ENCODE assay signal across 9 cellular contexts in the genomic region with DNA sequence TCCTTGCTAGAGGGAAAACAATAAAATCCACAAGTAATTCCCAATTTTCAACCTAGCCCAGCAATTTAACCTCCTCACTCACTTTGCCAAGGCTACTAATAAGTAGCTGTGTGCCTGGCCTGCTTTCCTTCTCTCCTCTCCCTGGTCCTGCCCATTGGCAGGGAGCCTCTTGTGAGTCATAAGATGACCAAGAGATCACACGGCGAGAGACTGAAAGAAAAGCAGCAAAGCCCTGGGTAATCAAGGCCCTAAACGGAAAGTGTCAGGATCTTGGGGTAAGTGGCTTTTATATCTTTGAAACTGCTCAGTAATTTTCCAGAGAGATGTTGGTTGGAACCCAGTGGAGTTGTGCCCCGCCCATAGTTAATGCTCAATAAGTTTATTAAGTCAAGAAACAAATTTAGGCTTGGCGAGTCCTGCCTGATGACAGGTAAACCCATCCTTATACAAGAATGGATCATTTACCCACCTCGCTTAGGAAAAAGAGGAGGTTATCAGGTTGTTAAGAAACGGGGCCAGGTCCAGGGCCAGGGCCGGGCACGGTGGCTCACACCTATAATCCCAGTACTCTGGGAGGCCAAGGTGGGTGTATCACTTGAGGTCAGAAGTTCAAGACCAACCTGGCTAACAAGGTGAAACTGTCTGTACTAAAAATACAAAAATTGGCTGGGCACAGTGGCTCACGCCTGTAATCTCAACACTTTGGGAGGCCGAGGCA. TPM values are rescaled to one million over a fixed set of nuclear protein-coding genes. Genes with fewer than 3 reads are reported as not detected.
DNase-seq lines count a peak whose midpoint lies in the region; ATAC-seq and TF ChIP-seq lines count a peak whose summit lies in the region.
"Had no signal": no experiment of that assay in that cellular context is flagged by ENCODE, and none has a peak within 500 bp of the region (broad histone marks: within the 10 kb centered on the region; RNA-seq: fewer than 3 reads in every experiment).

No MANE protein-coding gene starts in this region.

- ATAC-seq in SK-N-SH treated with all-trans-retinoic acid at 6 μM for 48 hours, result peak; percentile 99
- ATAC-seq in psoas muscle, result peak; percentile 96 to 99 (median 98)
- ATAC-seq in HG03095 (IDR thresholded peaks at IDR 0.05; ENCODE audit: unreplicated experiment), result no peak

- no peak overlapping the region for H3K4me3 Mint-ChIP-seq in activated CD4-positive, alpha-beta memory T cell treated with anti-CD3 and anti-CD28 coated beads, Interleukin-2, amount 10 ng/mL, durations not matched to agents 7 days and 5 days
- H3K4me3 Mint-ChIP-seq: activated CD4-positive, alpha-beta memory T cell treated with anti-CD3 and anti-CD28 coated beads for 36 hours had no signal

- peaks cover 0 to 7% of the 10 kb centered on the region in 2 donors for H3K36me3 ChIP-seq in psoas muscle (ENCODE audit: insufficient read depth in 1 of 2, low read depth in 1 of 2)

- POLR2A ChIA-PET in activated CD4-positive, alpha-beta memory T cell treated with anti-CD3 and anti-CD28 coated beads, Interleukin-2, amount 10 ng/mL, durations not matched to agents 7 days and 5 days (lab: Charles Lee), result interaction anchor here (2.3 kb wide), 1 partner anchor 10 kb away, joined by 14 read pairs; the partner anchor contains the start of gene ADAM17

- DNase-seq in COLO829 (ENCODE audit: low spot score) (peak; percentile 77), foreskin fibroblast (peak; percentile 93 to 97), psoas muscle (peak; percentile 75 to 84), NCI-H2081 (lab: John Stamatoyannopoulos, UW) (no peak), inferior parietal cortex (ENCODE audit: extremely low spot score) (no peak)
- no peak for DNase-seq in activated CD4-positive, alpha-beta memory T cell treated with anti-CD3 and anti-CD28 coated beads, Interleukin-2, amount 10 ng/mL, durations not matched to agents 7 days and 5 days
- DNase-seq: activated CD4-positive, alpha-beta memory T cell treated with anti-CD3 and anti-CD28 coated beads for 36 hours had no signal

- CTCF ChIA-PET in activated CD4-positive, alpha-beta memory T cell treated with anti-CD3 and anti-CD28 coated beads, Interleukin-2, amount 10 ng/mL, durations not matched to agents 7 days and 5 days (lab: Charles Lee), result no interaction called here

- peaks cover under 1% of the 10 kb centered on the region for H3K36me3 Mint-ChIP-seq in activated CD4-positive, alpha-beta memory T cell treated with anti-CD3 and anti-CD28 coated beads, Interleukin-2, amount 10 ng/mL, durations not matched to agents 7 days and 5 days (ENCODE audit: low read depth)
- H3K36me3 Mint-ChIP-seq: activated CD4-positive, alpha-beta memory T cell treated with anti-CD3 and anti-CD28 coated beads for 36 hours had no signal

- no peaks in the 10 kb centered on the region for H3K9me3 Mint-ChIP-seq in activated CD4-positive, alpha-beta memory T cell treated with anti-CD3 and anti-CD28 coated beads, Interleukin-2, amount 10 ng/mL, durations not matched to agents 7 days and 5 days
- H3K9me3 Mint-ChIP-seq: activated CD4-positive, alpha-beta memory T cell treated with anti-CD3 and anti-CD28 coated beads for 36 hours had no signal

- peak overlapping the region; percentile 12 to 41 for H3K4me3 ChIP-seq in foreskin fibroblast (ENCODE audit: low read depth in 1 of 2, low read length in 2 of 2)
- H3K4me3 ChIP-seq in psoas muscle, result peak overlapping the region; percentile 52

- peaks cover 3% of the 10 kb centered on the region for H3K4me1 Mint-ChIP-seq in activated CD4-positive, alpha-beta memory T cell treated with anti-CD3 and anti-CD28 coated beads, Interleukin-2, amount 10 ng/mL, durations not matched to agents 7 days and 5 days

- no peak overlapping the region for H3K27ac Mint-ChIP-seq in activated CD4-positive, alpha-beta memory T cell treated with anti-CD3 and anti-CD28 coated beads, Interleukin-2, amount 10 ng/mL, durations not matched to agents 7 days and 5 days
- H3K27ac Mint-ChIP-seq: activated CD4-positive, alpha-beta memory T cell treated with anti-CD3 and anti-CD28 coated beads for 36 hours had no signal

- peaks cover 8% of the 10 kb centered on the region for H3K4me1 ChIP-seq in psoas muscle

- 63 to 72% (median 65%) methylated on average over 11 of the region's 11 CpGs for WGBS in psoas muscle, 3 donors

- H3K9me3 ChIP-seq in psoas muscle, result no peaks in the 10 kb centered on the region

- intact Hi-C loops in psoas muscle (cut with DNase I), result loop anchor here in 1 of 2 donors (10.0 kb wide), 1 partner anchor 199 kb away; no protein-coding TSS in a partner anchor

- TF ChIP-seq CTCF in foreskin fibroblast (IDR thresholded peaks at IDR 0.05; ENCODE audit: low read depth, low read length) (no peak), psoas muscle (IDR thresholded peaks at IDR 0.05) (no peak)

- H3K27me3 Mint-ChIP-seq in activated CD4-positive, alpha-beta memory T cell treated with anti-CD3 and anti-CD28 coated beads, Interleukin-2, amount 10 ng/mL, durations not matched to agents 7 days and 5 days, result no peaks in the 10 kb centered on the region
- H3K27me3 Mint-ChIP-seq: activated CD4-positive, alpha-beta memory T cell treated with anti-CD3 and anti-CD28 coated beads for 36 hours had no signal

- H3K27me3 ChIP-seq in psoas muscle (ENCODE audit: insufficient read depth in 3 of 3, low read length in 2 of 3), result no peaks in the 10 kb centered on the region

- H3K27ac ChIP-seq in psoas muscle, result peak overlapping the region; percentile 86

TF ChIP-seq in SK-N-SH treated with all-trans-retinoic acid at 6 μM for 48 hours, 23 proteins besides CTCF, POLR2A, EP300 and RAD21:
- peak; percentile 95 for TF ChIP-seq ZFP3 (CRISPR knock-in tag; IDR thresholded peaks at IDR 0.05)
- TF ChIP-seq, protein P1, sequence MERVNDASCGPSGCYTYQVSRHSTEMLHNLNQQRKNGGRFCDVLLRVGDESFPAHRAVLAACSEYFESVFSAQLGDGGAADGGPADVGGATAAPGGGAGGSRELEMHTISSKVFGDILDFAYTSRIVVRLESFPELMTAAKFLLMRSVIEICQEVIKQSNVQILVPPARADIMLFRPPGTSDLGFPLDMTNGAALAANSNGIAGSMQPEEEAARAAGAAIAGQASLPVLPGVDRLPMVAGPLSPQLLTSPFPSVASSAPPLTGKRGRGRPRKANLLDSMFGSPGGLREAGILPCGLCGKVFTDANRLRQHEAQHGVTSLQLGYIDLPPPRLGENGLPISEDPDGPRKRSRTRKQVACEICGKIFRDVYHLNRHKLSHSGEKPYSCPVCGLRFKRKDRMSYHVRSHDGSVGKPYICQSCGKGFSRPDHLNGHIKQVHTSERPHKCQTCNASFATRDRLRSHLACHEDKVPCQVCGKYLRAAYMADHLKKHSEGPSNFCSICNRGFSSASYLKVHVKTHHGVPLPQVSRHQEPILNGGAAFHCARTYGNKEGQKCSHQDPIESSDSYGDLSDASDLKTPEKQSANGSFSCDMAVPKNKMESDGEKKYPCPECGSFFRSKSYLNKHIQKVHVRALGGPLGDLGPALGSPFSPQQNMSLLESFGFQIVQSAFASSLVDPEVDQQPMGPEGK (CRISPR knock-in tag; IDR thresholded peaks at IDR 0.05; ENCODE audit: borderline replicate concordance), result no peak
- TF ChIP-seq POU6F1 (CRISPR knock-in tag; IDR thresholded peaks at IDR 0.05; ENCODE audit: borderline replicate concordance, low read depth), result 0 out of 2 replicates have a peak, but pooled peaks have one; percentile 5
- TF ChIP-seq RARB (CRISPR knock-in tag; IDR thresholded peaks at IDR 0.05), result no peak
- peak; percentile 53 for TF ChIP-seq ISL1 (CRISPR knock-in tag; IDR thresholded peaks at IDR 0.05)
- TF ChIP-seq BACH2 (CRISPR knock-in tag; IDR thresholded peaks at IDR 0.05; ENCODE audit: borderline replicate concordance), result no peak
- peak; percentile 61; the same call in 1 of the 2 replicates for TF ChIP-seq SNAI2 (CRISPR knock-in tag; IDR thresholded peaks at IDR 0.05)
- TF ChIP-seq CREB5 (CRISPR knock-in tag; IDR thresholded peaks at IDR 0.05; ENCODE audit: low read depth), result no peak
- TF ChIP-seq CSDC2 (CRISPR knock-in tag; IDR thresholded peaks at IDR 0.05), result peak; percentile 78; the same call in 1 of the 2 replicates
- no peak for TF ChIP-seq GLIS3 (CRISPR knock-in tag; IDR thresholded peaks at IDR 0.05)
- no peak for TF ChIP-seq PPARA (CRISPR knock-in tag; IDR thresholded peaks at IDR 0.05; ENCODE audit: borderline replicate concordance)
- TF ChIP-seq OSR1 (CRISPR knock-in tag; IDR thresholded peaks at IDR 0.05), result no peak
TF ChIP-seq in SK-N-SH treated with all-trans-retinoic acid at 6 μM for 48 hours: peak in this region for 5.

RNA-seq across cellular contexts. Expression of gene ADAM17, which starts 10.0 kb away (rescaled TPM):
- total RNA-seq in psoas muscle, result 10 to 100 TPM; 12.9 to 36.3 (median 16.1) TPM
- polyA plus RNA-seq in psoas muscle, result 10 to 100 TPM in 2 of 3 donors, 1 to 10 TPM in 1; 7.4 to 18.2 (median 15.4) TPM
- total RNA-seq in activated CD4-positive, alpha-beta memory T cell treated with anti-CD3 and anti-CD28 coated beads, Interleukin-2, amount 10 ng/mL, durations not matched to agents 7 days and 5 days, result 10 to 100 TPM; 28.9 to 31.0 TPM

Comparison
In these comparisons a context has a peak if more than half of its experiments do, and no peak if none do; other contexts are left out.
1. DNase-seq: peak in COLO829 (single experiment), foreskin fibroblast (2 of 2) and psoas muscle (2 of 2); none in NCI-H2081 (0 of 2), inferior parietal cortex (single experiment) and activated CD4-positive, alpha-beta memory T cell treated with anti-CD3 and anti-CD28 coated beads, Interleukin-2, amount 10 ng/mL, durations not matched to agents 7 days and 5 days (single experiment).